ENCODE assay signal across 8 cellular contexts in genomic region chr2:25159947-25160346, GRCh38. TPM values are rescaled to one million over a fixed set of nuclear protein-coding genes. Genes with fewer than 3 reads are reported as not detected.
DNase-seq lines count a peak whose midpoint lies in the region; ATAC-seq lines count a peak whose summit lies in the region.
"Had no signal": no experiment of that assay in that cellular context is flagged by ENCODE, and none has a peak within 500 bp of the region (broad histone marks: within the 10 kb centered on the region; RNA-seq: fewer than 3 reads in every experiment).

No MANE protein-coding gene starts in this region.

- peaks cover 15% of the 10 kb centered on the region for H3K4me1 Mint-ChIP-seq in activated T-cell treated with anti-CD3 and anti-CD28 coated beads, Interleukin-2, amount 50 U/mL, for 72 hours (ENCODE audit: low read depth)
- peaks cover 8 to 18% (median 15%) of the 10 kb centered on the region in 7 donors for H3K4me1 Mint-ChIP-seq in naive thymus-derived CD4-positive, alpha-beta T cell

- H3K4me3 ChIP-seq in naive thymus-derived CD4-positive, alpha-beta T cell (ENCODE audit: low read length): no peak overlapping the region

- H3K27me3 ChIP-seq in naive thymus-derived CD4-positive, alpha-beta T cell (ENCODE audit: control insufficient read depth in 2 of 2, insufficient read depth in 2 of 2, low read length in 2 of 2): no peaks in the 10 kb centered on the region

- no peaks in the 10 kb centered on the region for H3K9me3 ChIP-seq in naive thymus-derived CD4-positive, alpha-beta T cell (ENCODE audit: control insufficient read depth in 2 of 3, low read length in 3 of 3)

- intact Hi-C loops in naive thymus-derived CD4-positive, alpha-beta T cell (cut with micrococcal nuclease): no loop called here

- CTCF ChIA-PET in naive thymus-derived CD4-positive, alpha-beta T cell (lab: Charles Lee): no interaction called here

- peaks cover 2 to 4% of the 10 kb centered on the region in 2 donors for H3K36me3 Mint-ChIP-seq in activated T-cell treated with anti-CD3 and anti-CD28 coated beads, Interleukin-2, amount 50 U/mL, for 72 hours (ENCODE audit: insufficient read depth in 2 of 2)
- peaks cover 0 to 8% (median 0%) of the 10 kb centered on the region in 5 donors for H3K36me3 Mint-ChIP-seq in naive thymus-derived CD4-positive, alpha-beta T cell

- DNase-seq in EH (ENCODE audit: low read depth) (peak; percentile 13), HuH-7.5 (ENCODE audit: low spot score) (peak; percentile 38)
- peak; percentile 10 to 22 for DNase-seq in activated T-cell treated with anti-CD3 and anti-CD28 coated beads, Interleukin-2, amount 50 U/mL, for 72 hours
- no peak for DNase-seq in naive thymus-derived CD4-positive, alpha-beta T cell
- DNase-seq: stimulated activated naive CD4-positive, alpha-beta T cell treated with Interleukin-2 at 50 U/mL for 16 hours had no signal

- no peaks in the 10 kb centered on the region for H3K27me3 Mint-ChIP-seq in activated T-cell treated with anti-CD3 and anti-CD28 coated beads, Interleukin-2, amount 50 U/mL, for 72 hours (ENCODE audit: low read depth)
- H3K27me3 Mint-ChIP-seq in naive thymus-derived CD4-positive, alpha-beta T cell: peaks cover 0 to 12% (median 0%) of the 10 kb centered on the region in 5 donors

- peak overlapping the region; percentile 80 to 92 for H3K4me3 Mint-ChIP-seq in activated T-cell treated with anti-CD3 and anti-CD28 coated beads, Interleukin-2, amount 50 U/mL, for 72 hours
- H3K4me3 Mint-ChIP-seq in naive thymus-derived CD4-positive, alpha-beta T cell: peak overlapping the region in 9 of 10 donors; percentile 21 to 82 (median 61)

- H3K4me1 ChIP-seq in naive thymus-derived CD4-positive, alpha-beta T cell (ENCODE audit: control insufficient read depth in 2 of 2, insufficient read depth in 2 of 2, low read length in 2 of 2): peaks cover 9% of the 10 kb centered on the region in 2 donors

- no peak overlapping the region for H3K27ac ChIP-seq in naive thymus-derived CD4-positive, alpha-beta T cell (ENCODE audit: low read depth, low read length)

- POLR2A ChIA-PET in naive thymus-derived CD4-positive, alpha-beta T cell (lab: Charles Lee): interaction anchor here (0.6 kb wide), 1 partner anchor 1100 kb away, joined by 3 read pairs; no protein-coding TSS in a partner anchor

- H3K27ac Mint-ChIP-seq in activated T-cell treated with anti-CD3 and anti-CD28 coated beads, Interleukin-2, amount 50 U/mL, for 72 hours: peak overlapping the region; percentile 23
- peak overlapping the region in 6 of 9 donors; percentile 4 to 83 (median 52) for H3K27ac Mint-ChIP-seq in naive thymus-derived CD4-positive, alpha-beta T cell

- H3K36me3 ChIP-seq in naive thymus-derived CD4-positive, alpha-beta T cell (ENCODE audit: control insufficient read depth in 2 of 3, insufficient read depth in 3 of 3, low read length in 3 of 3): no peaks in the 10 kb centered on the region

- no peaks in the 10 kb centered on the region for H3K9me3 Mint-ChIP-seq in activated T-cell treated with anti-CD3 and anti-CD28 coated beads, Interleukin-2, amount 50 U/mL, for 72 hours
- peaks cover 0 to 5% (median 0%) of the 10 kb centered on the region in 11 donors for H3K9me3 Mint-ChIP-seq in naive thymus-derived CD4-positive, alpha-beta T cell

- peak in 1 of 2 donors; percentile 20 for ATAC-seq in activated T-cell treated with anti-CD3 and anti-CD28 coated beads, Interleukin-2, amount 50 U/mL, for 72 hours (replicated peaks in 1 of 2)
- ATAC-seq in naive thymus-derived CD4-positive, alpha-beta T cell: no peak
- ATAC-seq in GM19397 (IDR thresholded peaks at IDR 0.05; ENCODE audit: unreplicated experiment): no peak
- ATAC-seq in GM19395 (IDR thresholded peaks at IDR 0.05; ENCODE audit: unreplicated experiment): no peak
- no peak for ATAC-seq in HG02938 (IDR thresholded peaks at IDR 0.05; ENCODE audit: unreplicated experiment)

RNA-seq across cellular contexts. Expression of gene POMC, which starts 8.4 kb away (rescaled TPM):
- 10 to 100 TPM in 1 of 2 donors, 1 to 10 TPM in 1; 8.0 to 12.5 TPM for total RNA-seq in activated T-cell treated with anti-CD3 and anti-CD28 coated beads, Interleukin-2, amount 50 U/mL, for 72 hours
- total RNA-seq in naive thymus-derived CD4-positive, alpha-beta T cell: 1 to 10 TPM; 3.5 to 7.7 (median 4.2) TPM
- polyA plus RNA-seq in naive thymus-derived CD4-positive, alpha-beta T cell: 10 to 100 TPM in 1 of 2 donors, 1 to 10 TPM in 1; 7.9 to 10.1 TPM

Comparison
In these comparisons a context has a peak if more than half of its experiments do, and no peak if none do; other contexts are left out.
1. DNase-seq: peak in EH (single experiment), HuH-7.5 (single experiment) and activated T-cell treated with anti-CD3 and anti-CD28 coated beads, Interleukin-2, amount 50 U/mL, for 72 hours (2 of 2); none in naive thymus-derived CD4-positive, alpha-beta T cell (0 of 9).